18 cellular contexts compared by ENCODE assay signal in the genomic region with DNA sequence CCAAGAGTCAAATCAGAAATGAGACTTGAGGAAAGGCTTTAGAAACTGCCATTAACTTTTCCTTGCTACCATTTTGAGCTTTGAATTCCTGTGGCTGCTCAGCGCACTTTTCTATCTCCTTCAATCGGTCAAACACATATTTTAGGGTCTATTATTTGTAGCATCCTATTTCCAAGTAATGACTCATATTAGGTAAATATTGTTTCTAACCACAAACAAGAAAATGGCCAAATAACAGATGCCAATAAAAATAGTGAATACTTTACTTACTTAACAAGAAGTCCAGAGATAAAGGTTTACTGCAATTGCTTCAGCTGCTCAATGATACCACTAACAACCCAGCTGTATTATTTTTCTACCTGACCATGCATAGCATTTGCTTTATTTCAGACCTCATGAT. TPM values are rescaled to one million over a fixed set of nuclear protein-coding genes. Genes with fewer than 3 reads are reported as not detected.
"Had no signal": no experiment of that assay in that cellular context is flagged by ENCODE, and none has a peak within 500 bp of the region (broad histone marks: within the 10 kb centered on the region; RNA-seq: fewer than 3 reads in every experiment).

No MANE protein-coding gene starts in this region.

- ATAC-seq: activated CD4-positive, CD25-positive, alpha-beta regulatory T cell treated with anti-CD3 and anti-CD28 coated beads, Interleukin-2, amount 50 U/mL, for 24 hours; effector memory CD8-positive, alpha-beta T cell; left lung; mucosa of descending colon; naive thymus-derived CD4-positive, alpha-beta T cell; stimulated activated naive CD8-positive, alpha-beta T cell treated with anti-CD3 and anti-CD28 coated beads, Interleukin-15, Interleukin-2, amounts not matched to agents 100 U/mL and 50 U/mL, for 24 hours had no signal

- H3K36me3 ChIP-seq: left lung, suprapubic skin had no signal

- H3K4me3 ChIP-seq: left lung, mucosa of descending colon, suprapubic skin had no signal

- H3K27ac ChIP-seq: epithelial cell of prostate, left lung, parathyroid adenoma, suprapubic skin had no signal

- H3K9me3 ChIP-seq: left lung, mucosa of descending colon, suprapubic skin had no signal

- DNase-seq: activated CD4-positive, alpha-beta T cell treated with anti-CD3 and anti-CD28 coated beads, Interleukin-2, amount 50 U/mL, for 1 hour; activated CD8-positive, alpha-beta memory T cell treated with anti-CD3 and anti-CD28 coated beads for 24 hours; activated naive CD8-positive, alpha-beta T cell treated with anti-CD3 and anti-CD28 coated beads for 36 hours; amygdala; caudate nucleus; effector memory CD8-positive, alpha-beta T cell; islet precursor cell; left lung; mucosa of descending colon; naive thymus-derived CD4-positive, alpha-beta T cell; stimulated activated CD4-positive, alpha-beta T cell treated with anti-CD3 and anti-CD28 coated beads, Interleukin-4, amount 100 ng/mL, for 24 hours; stimulated activated naive CD8-positive, alpha-beta T cell treated with anti-CD3 and anti-CD28 coated beads, Interleukin-15, Interleukin-2, amounts not matched to agents 100 U/mL and 50 U/mL, for 24 hours; trophoblast cell had no signal

- H3K4me1 ChIP-seq: left lung, parathyroid adenoma, suprapubic skin had no signal

RNA-seq across cellular contexts. Expression of a gene that starts 29.7 kb away (rescaled TPM):
- total RNA-seq: activated naive CD8-positive, alpha-beta T cell treated with anti-CD3 and anti-CD28 coated beads for 36 hours; mucosa of descending colon; naive thymus-derived CD4-positive, alpha-beta T cell; skeletal muscle tissue; suprapubic skin had no signal
